Comparison of ENCODE assay signal across 1 cellular context in genomic region chr4:99946346-99947189, GRCh38.
A peak's percentile ranks its signal among the peaks of the same experiment; 100 is the strongest.
TF ChIP-seq lines count a peak whose summit lies in the region.

Gene DNAJB14, minus strand, starts transcription at chr4:99946618. Its CDS starts 47 bp downstream, at chr4:99946571.

TF ChIP-seq in GM12878, 131 proteins besides CTCF, POLR2A, EP300 and RAD21 (continued from another document and continues in another):
- TF ChIP-seq IRF3 (IDR thresholded peaks at IDR 0.05) (no peak), CBX5 (IDR thresholded peaks at IDR 0.05; ENCODE audit: low read depth) (0 out of 2 replicates have a peak, but pooled peaks have one; percentile 26), RBBP5 (conservative IDR thresholded peaks at IDR 0.05) (no peak), ZNF207 (IDR thresholded peaks at IDR 0.05; ENCODE audit: borderline replicate concordance) (peak; percentile 46; the same call in 1 of the 2 replicates), ZBTB33 (IDR thresholded peaks at IDR 0.05) (no peak), HDGF (IDR thresholded peaks at IDR 0.05) (peak; percentile 26; the same call in 1 of the 2 replicates), SP1 (IDR thresholded peaks at IDR 0.05; ENCODE audit: low read depth, low read length) (no peak), MAX (IDR thresholded peaks at IDR 0.05; ENCODE audit: low read depth, low read length) (no peak), SMC3 (IDR thresholded peaks at IDR 0.05; ENCODE audit: borderline replicate concordance, low read length) (no peak), BACH1 (IDR thresholded peaks at IDR 0.05; ENCODE audit: borderline replicate concordance) (peak; percentile 90), ZNF217 (IDR thresholded peaks at IDR 0.05) (peak; percentile 81), ZBTB40 (IDR thresholded peaks at IDR 0.05; ENCODE audit: borderline replicate concordance) (peak; percentile 42; the same call in 1 of the 2 replicates), PRDM15 (CRISPR knock-in tag; IDR thresholded peaks at IDR 0.05) (0 out of 2 replicates have a peak, but pooled peaks have one; percentile 52), JUND (IDR thresholded peaks at IDR 0.05; ENCODE audit: low read depth, low read length) (no peak), DPF2 (IDR thresholded peaks at IDR 0.05) (peak; percentile 85; the same call in 1 of the 2 replicates), CEBPZ (IDR thresholded peaks at IDR 0.05; ENCODE audit: low read depth, low read length) (no peak), CUX1 (IDR thresholded peaks at IDR 0.05; ENCODE audit: insufficient replicate concordance, low read depth, low read length) (no peak), PKNOX1 (IDR thresholded peaks at IDR 0.05) (peak; percentile 71), RCOR1 (conservative IDR thresholded peaks at IDR 0.05; ENCODE audit: low read depth, low read length) (no peak), NR2C2 (IDR thresholded peaks at IDR 0.05; ENCODE audit: borderline replicate concordance, control insufficient read depth, insufficient read length, low read depth) (no peak), POLR2AphosphoS2 (IDR thresholded peaks at IDR 0.05; ENCODE audit: low read depth, low read length) (peak; percentile 87), MTA2 (IDR thresholded peaks at IDR 0.05; ENCODE audit: low read depth) (no peak), BCLAF1 (IDR thresholded peaks at IDR 0.05) (peak; percentile 66; the same call in 1 of the 2 replicates), LARP7 (IDR thresholded peaks at IDR 0.05) (peak; percentile 91), SRF (IDR thresholded peaks at IDR 0.05; ENCODE audit: low read depth in 2 of 2, low read length in 2 of 2) (peak in 1 of 2 experiments; percentile 62; a peak in 2 of 4 replicates), RB1 (IDR thresholded peaks at IDR 0.05; ENCODE audit: borderline replicate concordance) (peak; percentile 84; the same call in 1 of the 2 replicates), RUNX3 (IDR thresholded peaks at IDR 0.05; ENCODE audit: low read length) (peak; percentile 37), SMARCA5 (IDR thresholded peaks at IDR 0.05) (peak; percentile 76; the same call in 1 of the 2 replicates), TARDBP (IDR thresholded peaks at IDR 0.05; ENCODE audit: borderline replicate concordance) (peak; percentile 47; the same call in 1 of the 2 replicates), YBX1 (IDR thresholded peaks at IDR 0.05) (no peak)
